ENCODE assay signal across 1 cellular context in the genomic region with DNA sequence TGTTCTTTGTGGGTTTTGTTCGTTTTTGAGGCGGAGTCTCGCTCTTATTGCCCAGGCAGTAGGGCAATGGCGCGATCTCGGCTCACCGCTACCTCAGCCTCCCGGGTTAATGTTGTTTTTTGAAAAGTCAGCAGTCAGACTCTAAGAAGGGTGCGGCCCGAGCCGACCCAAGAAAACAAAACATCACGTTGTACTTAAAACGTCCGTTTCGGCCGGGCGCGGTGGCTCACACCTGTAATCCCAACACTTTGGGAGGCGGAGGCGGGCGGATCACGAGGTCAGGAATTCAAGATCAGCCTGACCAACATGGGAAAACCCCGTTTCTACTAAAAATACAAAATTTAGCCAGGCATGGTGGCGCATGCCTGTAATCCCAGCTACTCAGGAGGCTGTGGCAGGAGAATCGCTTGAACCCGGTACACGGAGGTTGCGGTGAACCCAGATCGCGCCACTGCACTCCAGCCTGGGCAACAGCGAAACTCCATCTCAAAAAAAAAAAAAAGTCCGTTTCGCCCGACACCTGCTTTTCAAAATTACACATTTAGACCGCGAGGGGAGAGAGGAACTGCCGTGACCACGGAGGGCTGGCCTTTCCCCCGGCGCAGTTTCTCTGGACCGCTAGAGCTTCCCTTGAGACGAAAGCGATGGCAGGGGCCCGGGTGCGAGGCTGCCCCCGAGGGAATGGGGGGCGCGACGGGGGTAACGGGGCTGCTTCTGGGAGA.
A peak's percentile ranks its signal among the peaks of the same experiment; 100 is the strongest.
TF ChIP-seq lines count a peak whose summit lies in the region.

No MANE protein-coding gene starts in this region.

TF ChIP-seq in HEK293, 187 proteins besides CTCF, POLR2A, EP300 and RAD21 (continued from another document and continues in another):
- TF ChIP-seq, protein P1, sequence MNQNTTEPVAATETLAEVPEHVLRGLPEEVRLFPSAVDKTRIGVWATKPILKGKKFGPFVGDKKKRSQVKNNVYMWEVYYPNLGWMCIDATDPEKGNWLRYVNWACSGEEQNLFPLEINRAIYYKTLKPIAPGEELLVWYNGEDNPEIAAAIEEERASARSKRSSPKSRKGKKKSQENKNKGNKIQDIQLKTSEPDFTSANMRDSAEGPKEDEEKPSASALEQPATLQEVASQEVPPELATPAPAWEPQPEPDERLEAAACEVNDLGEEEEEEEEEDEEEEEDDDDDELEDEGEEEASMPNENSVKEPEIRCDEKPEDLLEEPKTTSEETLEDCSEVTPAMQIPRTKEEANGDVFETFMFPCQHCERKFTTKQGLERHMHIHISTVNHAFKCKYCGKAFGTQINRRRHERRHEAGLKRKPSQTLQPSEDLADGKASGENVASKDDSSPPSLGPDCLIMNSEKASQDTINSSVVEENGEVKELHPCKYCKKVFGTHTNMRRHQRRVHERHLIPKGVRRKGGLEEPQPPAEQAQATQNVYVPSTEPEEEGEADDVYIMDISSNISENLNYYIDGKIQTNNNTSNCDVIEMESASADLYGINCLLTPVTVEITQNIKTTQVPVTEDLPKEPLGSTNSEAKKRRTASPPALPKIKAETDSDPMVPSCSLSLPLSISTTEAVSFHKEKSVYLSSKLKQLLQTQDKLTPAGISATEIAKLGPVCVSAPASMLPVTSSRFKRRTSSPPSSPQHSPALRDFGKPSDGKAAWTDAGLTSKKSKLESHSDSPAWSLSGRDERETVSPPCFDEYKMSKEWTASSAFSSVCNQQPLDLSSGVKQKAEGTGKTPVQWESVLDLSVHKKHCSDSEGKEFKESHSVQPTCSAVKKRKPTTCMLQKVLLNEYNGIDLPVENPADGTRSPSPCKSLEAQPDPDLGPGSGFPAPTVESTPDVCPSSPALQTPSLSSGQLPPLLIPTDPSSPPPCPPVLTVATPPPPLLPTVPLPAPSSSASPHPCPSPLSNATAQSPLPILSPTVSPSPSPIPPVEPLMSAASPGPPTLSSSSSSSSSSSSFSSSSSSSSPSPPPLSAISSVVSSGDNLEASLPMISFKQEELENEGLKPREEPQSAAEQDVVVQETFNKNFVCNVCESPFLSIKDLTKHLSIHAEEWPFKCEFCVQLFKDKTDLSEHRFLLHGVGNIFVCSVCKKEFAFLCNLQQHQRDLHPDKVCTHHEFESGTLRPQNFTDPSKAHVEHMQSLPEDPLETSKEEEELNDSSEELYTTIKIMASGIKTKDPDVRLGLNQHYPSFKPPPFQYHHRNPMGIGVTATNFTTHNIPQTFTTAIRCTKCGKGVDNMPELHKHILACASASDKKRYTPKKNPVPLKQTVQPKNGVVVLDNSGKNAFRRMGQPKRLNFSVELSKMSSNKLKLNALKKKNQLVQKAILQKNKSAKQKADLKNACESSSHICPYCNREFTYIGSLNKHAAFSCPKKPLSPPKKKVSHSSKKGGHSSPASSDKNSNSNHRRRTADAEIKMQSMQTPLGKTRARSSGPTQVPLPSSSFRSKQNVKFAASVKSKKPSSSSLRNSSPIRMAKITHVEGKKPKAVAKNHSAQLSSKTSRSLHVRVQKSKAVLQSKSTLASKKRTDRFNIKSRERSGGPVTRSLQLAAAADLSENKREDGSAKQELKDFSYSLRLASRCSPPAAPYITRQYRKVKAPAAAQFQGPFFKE (tag by site-specific recombination; IDR thresholded peaks at IDR 0.05; ENCODE audit: borderline replicate concordance) = no peak
- TF ChIP-seq ZNF391 (tag by site-specific recombination; IDR thresholded peaks at IDR 0.05; ENCODE audit: borderline replicate concordance, low read depth) (no peak), ZNF426 (tag by site-specific recombination; IDR thresholded peaks at IDR 0.05) (no peak), PRDM1 (tag by site-specific recombination; IDR thresholded peaks at IDR 0.05) (peak; percentile 59; the same call in 1 of the 2 replicates), ZNF830 (tag by site-specific recombination; IDR thresholded peaks at IDR 0.05; ENCODE audit: low read depth) (no peak), ZNF624 (tag by site-specific recombination; IDR thresholded peaks at IDR 0.05) (no peak), GLI2 (tag by site-specific recombination; IDR thresholded peaks at IDR 0.05; ENCODE audit: borderline replicate concordance, low read depth) (no peak), ZEB2 (tag by site-specific recombination; IDR thresholded peaks at IDR 0.05) (0 out of 2 replicates have a peak, but pooled peaks have one; percentile 14), ZNF112 (tag by site-specific recombination; IDR thresholded peaks at IDR 0.05) (no peak), ZNF677 (tag by site-specific recombination; IDR thresholded peaks at IDR 0.05) (no peak), EGR2 (tag by site-specific recombination; IDR thresholded peaks at IDR 0.05; ENCODE audit: low read depth) (no peak), ZNF558 (tag by site-specific recombination; IDR thresholded peaks at IDR 0.05) (no peak), ZNF571 (tag by site-specific recombination; IDR thresholded peaks at IDR 0.05) (no peak), ZBTB8A (tag by site-specific recombination; IDR thresholded peaks at IDR 0.05) (0 out of 2 replicates have a peak, but pooled peaks have one; percentile 6), ZNF529 (tag by site-specific recombination; IDR thresholded peaks at IDR 0.05; ENCODE audit: insufficient replicate concordance) (no peak), ZNF404 (tag by site-specific recombination; IDR thresholded peaks at IDR 0.05) (no peak), TCF7L2 (IDR thresholded peaks at IDR 0.05; ENCODE audit: borderline replicate concordance, low read depth, low read length) (no peak), ZNF221 (tag by site-specific recombination; IDR thresholded peaks at IDR 0.05; ENCODE audit: borderline replicate concordance) (no peak), SCRT1 (tag by site-specific recombination; IDR thresholded peaks at IDR 0.05; ENCODE audit: borderline replicate concordance) (peak; percentile 24; the same call in 1 of the 2 replicates), SCRT2 (tag by site-specific recombination; IDR thresholded peaks at IDR 0.05) (no peak; the same call in 1 of the 2 replicates), ZNF76 (tag by site-specific recombination; IDR thresholded peaks at IDR 0.05; ENCODE audit: borderline replicate concordance, low read depth) (no peak), ZNF24 (tag by site-specific recombination; IDR thresholded peaks at IDR 0.05) (no peak), ZSCAN30 (tag by site-specific recombination; IDR thresholded peaks at IDR 0.05) (no peak), ZNF121 (tag by site-specific recombination; IDR thresholded peaks at IDR 0.05) (no peak), ZNF707 (tag by site-specific recombination; IDR thresholded peaks at IDR 0.05) (no peak)
- TF ChIP-seq, protein P2, sequence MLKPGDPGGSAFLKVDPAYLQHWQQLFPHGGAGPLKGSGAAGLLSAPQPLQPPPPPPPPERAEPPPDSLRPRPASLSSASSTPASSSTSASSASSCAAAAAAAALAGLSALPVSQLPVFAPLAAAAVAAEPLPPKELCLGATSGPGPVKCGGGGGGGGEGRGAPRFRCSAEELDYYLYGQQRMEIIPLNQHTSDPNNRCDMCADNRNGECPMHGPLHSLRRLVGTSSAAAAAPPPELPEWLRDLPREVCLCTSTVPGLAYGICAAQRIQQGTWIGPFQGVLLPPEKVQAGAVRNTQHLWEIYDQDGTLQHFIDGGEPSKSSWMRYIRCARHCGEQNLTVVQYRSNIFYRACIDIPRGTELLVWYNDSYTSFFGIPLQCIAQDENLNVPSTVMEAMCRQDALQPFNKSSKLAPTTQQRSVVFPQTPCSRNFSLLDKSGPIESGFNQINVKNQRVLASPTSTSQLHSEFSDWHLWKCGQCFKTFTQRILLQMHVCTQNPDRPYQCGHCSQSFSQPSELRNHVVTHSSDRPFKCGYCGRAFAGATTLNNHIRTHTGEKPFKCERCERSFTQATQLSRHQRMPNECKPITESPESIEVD (tag by site-specific recombination; IDR thresholded peaks at IDR 0.05) = no peak
- TF ChIP-seq, protein P3, sequence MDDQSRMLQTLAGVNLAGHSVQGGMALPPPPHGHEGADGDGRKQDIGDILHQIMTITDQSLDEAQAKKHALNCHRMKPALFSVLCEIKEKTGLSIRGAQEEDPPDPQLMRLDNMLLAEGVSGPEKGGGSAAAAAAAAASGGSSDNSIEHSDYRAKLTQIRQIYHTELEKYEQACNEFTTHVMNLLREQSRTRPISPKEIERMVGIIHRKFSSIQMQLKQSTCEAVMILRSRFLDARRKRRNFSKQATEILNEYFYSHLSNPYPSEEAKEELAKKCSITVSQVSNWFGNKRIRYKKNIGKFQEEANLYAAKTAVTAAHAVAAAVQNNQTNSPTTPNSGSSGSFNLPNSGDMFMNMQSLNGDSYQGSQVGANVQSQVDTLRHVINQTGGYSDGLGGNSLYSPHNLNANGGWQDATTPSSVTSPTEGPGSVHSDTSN (CRISPR knock-in tag; IDR thresholded peaks at IDR 0.05) = no peak
- TF ChIP-seq, protein P4, sequence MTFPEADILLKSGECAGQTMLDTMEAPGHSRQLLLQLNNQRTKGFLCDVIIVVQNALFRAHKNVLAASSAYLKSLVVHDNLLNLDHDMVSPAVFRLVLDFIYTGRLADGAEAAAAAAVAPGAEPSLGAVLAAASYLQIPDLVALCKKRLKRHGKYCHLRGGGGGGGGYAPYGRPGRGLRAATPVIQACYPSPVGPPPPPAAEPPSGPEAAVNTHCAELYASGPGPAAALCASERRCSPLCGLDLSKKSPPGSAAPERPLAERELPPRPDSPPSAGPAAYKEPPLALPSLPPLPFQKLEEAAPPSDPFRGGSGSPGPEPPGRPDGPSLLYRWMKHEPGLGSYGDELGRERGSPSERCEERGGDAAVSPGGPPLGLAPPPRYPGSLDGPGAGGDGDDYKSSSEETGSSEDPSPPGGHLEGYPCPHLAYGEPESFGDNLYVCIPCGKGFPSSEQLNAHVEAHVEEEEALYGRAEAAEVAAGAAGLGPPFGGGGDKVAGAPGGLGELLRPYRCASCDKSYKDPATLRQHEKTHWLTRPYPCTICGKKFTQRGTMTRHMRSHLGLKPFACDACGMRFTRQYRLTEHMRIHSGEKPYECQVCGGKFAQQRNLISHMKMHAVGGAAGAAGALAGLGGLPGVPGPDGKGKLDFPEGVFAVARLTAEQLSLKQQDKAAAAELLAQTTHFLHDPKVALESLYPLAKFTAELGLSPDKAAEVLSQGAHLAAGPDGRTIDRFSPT (tag by site-specific recombination; IDR thresholded peaks at IDR 0.05) = no peak
- TF ChIP-seq, protein P5, sequence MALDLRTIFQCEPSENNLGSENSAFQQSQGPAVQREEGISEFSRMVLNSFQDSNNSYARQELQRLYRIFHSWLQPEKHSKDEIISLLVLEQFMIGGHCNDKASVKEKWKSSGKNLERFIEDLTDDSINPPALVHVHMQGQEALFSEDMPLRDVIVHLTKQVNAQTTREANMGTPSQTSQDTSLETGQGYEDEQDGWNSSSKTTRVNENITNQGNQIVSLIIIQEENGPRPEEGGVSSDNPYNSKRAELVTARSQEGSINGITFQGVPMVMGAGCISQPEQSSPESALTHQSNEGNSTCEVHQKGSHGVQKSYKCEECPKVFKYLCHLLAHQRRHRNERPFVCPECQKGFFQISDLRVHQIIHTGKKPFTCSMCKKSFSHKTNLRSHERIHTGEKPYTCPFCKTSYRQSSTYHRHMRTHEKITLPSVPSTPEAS (tag by site-specific recombination; IDR thresholded peaks at IDR 0.05) = no peak
- TF ChIP-seq, protein P6, sequence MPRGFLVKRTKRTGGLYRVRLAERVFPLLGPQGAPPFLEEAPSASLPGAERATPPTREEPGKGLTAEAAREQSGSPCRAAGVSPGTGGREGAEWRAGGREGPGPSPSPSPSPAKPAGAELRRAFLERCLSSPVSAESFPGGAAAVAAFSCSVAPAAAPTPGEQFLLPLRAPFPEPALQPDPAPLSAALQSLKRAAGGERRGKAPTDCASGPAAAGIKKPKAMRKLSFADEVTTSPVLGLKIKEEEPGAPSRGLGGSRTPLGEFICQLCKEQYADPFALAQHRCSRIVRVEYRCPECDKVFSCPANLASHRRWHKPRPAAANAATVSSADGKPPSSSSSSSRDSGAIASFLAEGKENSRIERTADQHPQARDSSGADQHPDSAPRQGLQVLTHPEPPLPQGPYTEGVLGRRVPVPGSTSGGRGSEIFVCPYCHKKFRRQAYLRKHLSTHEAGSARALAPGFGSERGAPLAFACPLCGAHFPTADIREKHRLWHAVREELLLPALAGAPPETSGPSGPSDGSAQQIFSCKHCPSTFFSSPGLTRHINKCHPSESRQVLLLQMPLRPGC (tag by site-specific recombination; IDR thresholded peaks at IDR 0.05) = no peak
- TF ChIP-seq, protein P7, sequence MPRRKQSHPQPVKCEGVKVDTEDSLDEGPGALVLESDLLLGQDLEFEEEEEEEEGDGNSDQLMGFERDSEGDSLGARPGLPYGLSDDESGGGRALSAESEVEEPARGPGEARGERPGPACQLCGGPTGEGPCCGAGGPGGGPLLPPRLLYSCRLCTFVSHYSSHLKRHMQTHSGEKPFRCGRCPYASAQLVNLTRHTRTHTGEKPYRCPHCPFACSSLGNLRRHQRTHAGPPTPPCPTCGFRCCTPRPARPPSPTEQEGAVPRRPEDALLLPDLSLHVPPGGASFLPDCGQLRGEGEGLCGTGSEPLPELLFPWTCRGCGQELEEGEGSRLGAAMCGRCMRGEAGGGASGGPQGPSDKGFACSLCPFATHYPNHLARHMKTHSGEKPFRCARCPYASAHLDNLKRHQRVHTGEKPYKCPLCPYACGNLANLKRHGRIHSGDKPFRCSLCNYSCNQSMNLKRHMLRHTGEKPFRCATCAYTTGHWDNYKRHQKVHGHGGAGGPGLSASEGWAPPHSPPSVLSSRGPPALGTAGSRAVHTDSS (tag by site-specific recombination; IDR thresholded peaks at IDR 0.05) = no peak
- TF ChIP-seq, protein P8, sequence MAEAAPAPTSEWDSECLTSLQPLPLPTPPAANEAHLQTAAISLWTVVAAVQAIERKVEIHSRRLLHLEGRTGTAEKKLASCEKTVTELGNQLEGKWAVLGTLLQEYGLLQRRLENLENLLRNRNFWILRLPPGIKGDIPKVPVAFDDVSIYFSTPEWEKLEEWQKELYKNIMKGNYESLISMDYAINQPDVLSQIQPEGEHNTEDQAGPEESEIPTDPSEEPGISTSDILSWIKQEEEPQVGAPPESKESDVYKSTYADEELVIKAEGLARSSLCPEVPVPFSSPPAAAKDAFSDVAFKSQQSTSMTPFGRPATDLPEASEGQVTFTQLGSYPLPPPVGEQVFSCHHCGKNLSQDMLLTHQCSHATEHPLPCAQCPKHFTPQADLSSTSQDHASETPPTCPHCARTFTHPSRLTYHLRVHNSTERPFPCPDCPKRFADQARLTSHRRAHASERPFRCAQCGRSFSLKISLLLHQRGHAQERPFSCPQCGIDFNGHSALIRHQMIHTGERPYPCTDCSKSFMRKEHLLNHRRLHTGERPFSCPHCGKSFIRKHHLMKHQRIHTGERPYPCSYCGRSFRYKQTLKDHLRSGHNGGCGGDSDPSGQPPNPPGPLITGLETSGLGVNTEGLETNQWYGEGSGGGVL (tag by site-specific recombination; IDR thresholded peaks at IDR 0.05) = no peak
- TF ChIP-seq, protein P9, sequence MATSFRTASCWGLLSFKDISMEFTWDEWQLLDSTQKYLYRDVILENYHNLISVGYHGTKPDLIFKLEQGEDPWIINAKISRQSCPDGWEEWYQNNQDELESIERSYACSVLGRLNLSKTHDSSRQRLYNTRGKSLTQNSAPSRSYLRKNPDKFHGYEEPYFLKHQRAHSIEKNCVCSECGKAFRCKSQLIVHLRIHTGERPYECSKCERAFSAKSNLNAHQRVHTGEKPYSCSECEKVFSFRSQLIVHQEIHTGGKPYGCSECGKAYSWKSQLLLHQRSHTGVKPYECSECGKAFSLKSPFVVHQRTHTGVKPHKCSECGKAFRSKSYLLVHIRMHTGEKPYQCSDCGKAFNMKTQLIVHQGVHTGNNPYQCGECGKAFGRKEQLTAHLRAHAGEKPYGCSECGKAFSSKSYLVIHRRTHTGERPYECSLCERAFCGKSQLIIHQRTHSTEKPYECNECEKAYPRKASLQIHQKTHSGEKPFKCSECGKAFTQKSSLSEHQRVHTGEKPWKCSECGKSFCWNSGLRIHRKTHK (tag by site-specific recombination; IDR thresholded peaks at IDR 0.05) = no peak
